1 cellular context compared by ENCODE assay signal in the genomic region with DNA sequence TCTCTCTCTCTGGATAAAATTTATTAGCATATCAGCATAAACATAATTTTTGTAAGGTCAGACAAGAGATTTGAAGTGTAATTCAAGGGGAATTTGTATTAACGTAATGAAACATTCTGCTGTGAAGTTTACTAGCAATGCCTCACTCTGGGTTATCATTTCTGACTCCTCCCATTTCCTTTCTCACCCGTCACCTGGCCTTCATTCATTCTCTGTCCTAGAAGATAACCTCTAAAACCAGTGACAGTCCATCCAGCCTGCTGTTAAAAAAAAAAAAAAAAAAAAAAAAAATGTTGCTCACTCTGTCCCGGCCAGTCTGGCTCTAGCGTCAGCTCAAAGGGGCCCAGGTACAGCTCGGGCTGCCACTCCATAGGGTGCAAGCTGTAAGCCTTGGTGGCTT.
A peak's percentile ranks its signal among the peaks of the same experiment; 100 is the strongest.
TF ChIP-seq lines count a peak whose summit lies in the region.

No MANE protein-coding gene starts in this region.

TF ChIP-seq in K562, 482 proteins besides CTCF, POLR2A, EP300 and RAD21 (continued from another document):
- TF ChIP-seq, protein P1, sequence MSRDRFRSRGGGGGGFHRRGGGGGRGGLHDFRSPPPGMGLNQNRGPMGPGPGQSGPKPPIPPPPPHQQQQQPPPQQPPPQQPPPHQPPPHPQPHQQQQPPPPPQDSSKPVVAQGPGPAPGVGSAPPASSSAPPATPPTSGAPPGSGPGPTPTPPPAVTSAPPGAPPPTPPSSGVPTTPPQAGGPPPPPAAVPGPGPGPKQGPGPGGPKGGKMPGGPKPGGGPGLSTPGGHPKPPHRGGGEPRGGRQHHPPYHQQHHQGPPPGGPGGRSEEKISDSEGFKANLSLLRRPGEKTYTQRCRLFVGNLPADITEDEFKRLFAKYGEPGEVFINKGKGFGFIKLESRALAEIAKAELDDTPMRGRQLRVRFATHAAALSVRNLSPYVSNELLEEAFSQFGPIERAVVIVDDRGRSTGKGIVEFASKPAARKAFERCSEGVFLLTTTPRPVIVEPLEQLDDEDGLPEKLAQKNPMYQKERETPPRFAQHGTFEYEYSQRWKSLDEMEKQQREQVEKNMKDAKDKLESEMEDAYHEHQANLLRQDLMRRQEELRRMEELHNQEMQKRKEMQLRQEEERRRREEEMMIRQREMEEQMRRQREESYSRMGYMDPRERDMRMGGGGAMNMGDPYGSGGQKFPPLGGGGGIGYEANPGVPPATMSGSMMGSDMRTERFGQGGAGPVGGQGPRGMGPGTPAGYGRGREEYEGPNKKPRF (IDR thresholded peaks at IDR 0.05; ENCODE audit: low read depth, low read length): no peak
- no peak for TF ChIP-seq ZNF274 (IDR thresholded peaks at IDR 0.05; ENCODE audit: borderline replicate concordance, low read depth, low read length)
- TF ChIP-seq, protein P2, sequence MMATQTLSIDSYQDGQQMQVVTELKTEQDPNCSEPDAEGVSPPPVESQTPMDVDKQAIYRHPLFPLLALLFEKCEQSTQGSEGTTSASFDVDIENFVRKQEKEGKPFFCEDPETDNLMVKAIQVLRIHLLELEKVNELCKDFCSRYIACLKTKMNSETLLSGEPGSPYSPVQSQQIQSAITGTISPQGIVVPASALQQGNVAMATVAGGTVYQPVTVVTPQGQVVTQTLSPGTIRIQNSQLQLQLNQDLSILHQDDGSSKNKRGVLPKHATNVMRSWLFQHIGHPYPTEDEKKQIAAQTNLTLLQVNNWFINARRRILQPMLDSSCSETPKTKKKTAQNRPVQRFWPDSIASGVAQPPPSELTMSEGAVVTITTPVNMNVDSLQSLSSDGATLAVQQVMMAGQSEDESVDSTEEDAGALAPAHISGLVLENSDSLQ (IDR thresholded peaks at IDR 0.05): peak; percentile 15; the same call in 1 of the 2 replicates
- no peak for TF ChIP-seq RCOR1 (IDR thresholded peaks at IDR 0.05; ENCODE audit: borderline replicate concordance in 1 of 2, low read depth in 2 of 2, low read length in 2 of 2)
- TF ChIP-seq RBFOX2 (IDR thresholded peaks at IDR 0.05; ENCODE audit: low read depth, low read length): no peak
- TF ChIP-seq, protein P3, sequence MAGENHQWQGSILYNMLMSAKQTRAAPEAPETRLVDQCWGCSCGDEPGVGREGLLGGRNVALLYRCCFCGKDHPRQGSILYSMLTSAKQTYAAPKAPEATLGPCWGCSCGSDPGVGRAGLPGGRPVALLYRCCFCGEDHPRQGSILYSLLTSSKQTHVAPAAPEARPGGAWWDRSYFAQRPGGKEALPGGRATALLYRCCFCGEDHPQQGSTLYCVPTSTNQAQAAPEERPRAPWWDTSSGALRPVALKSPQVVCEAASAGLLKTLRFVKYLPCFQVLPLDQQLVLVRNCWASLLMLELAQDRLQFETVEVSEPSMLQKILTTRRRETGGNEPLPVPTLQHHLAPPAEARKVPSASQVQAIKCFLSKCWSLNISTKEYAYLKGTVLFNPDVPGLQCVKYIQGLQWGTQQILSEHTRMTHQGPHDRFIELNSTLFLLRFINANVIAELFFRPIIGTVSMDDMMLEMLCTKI (IDR thresholded peaks at IDR 0.05; ENCODE audit: partially characterized antibody): no peak
- TF ChIP-seq GATA2 (CRISPR knock-in tag; IDR thresholded peaks at IDR 0.05): no peak
- TF ChIP-seq, protein P4, sequence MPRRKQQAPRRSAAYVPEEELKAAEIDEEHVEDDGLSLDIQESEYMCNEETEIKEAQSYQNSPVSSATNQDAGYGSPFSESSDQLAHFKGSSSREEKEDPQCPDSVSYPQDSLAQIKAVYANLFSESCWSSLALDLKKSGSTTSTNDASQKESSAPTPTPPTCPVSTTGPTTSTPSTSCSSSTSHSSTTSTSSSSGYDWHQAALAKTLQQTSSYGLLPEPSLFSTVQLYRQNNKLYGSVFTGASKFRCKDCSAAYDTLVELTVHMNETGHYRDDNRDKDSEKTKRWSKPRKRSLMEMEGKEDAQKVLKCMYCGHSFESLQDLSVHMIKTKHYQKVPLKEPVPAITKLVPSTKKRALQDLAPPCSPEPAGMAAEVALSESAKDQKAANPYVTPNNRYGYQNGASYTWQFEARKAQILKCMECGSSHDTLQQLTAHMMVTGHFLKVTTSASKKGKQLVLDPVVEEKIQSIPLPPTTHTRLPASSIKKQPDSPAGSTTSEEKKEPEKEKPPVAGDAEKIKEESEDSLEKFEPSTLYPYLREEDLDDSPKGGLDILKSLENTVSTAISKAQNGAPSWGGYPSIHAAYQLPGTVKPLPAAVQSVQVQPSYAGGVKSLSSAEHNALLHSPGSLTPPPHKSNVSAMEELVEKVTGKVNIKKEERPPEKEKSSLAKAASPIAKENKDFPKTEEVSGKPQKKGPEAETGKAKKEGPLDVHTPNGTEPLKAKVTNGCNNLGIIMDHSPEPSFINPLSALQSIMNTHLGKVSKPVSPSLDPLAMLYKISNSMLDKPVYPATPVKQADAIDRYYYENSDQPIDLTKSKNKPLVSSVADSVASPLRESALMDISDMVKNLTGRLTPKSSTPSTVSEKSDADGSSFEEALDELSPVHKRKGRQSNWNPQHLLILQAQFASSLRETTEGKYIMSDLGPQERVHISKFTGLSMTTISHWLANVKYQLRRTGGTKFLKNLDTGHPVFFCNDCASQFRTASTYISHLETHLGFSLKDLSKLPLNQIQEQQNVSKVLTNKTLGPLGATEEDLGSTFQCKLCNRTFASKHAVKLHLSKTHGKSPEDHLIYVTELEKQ (CRISPR knock-in tag; IDR thresholded peaks at IDR 0.05): no peak
- TF ChIP-seq SMAD1 (IDR thresholded peaks at IDR 0.05; ENCODE audit: low read depth, low read length, partially characterized antibody): no peak
- TF ChIP-seq KLF6 (CRISPR knock-in tag; IDR thresholded peaks at IDR 0.05; ENCODE audit: borderline replicate concordance): no peak
- TF ChIP-seq ZNF445 (CRISPR knock-in tag; IDR thresholded peaks at IDR 0.05; ENCODE audit: low read depth): no peak
- peak; percentile 34; the same call in 1 of the 2 replicates for TF ChIP-seq NFRKB (IDR thresholded peaks at IDR 0.05; ENCODE audit: low read depth)
- no peak for TF ChIP-seq DMBX1 (CRISPR knock-in tag; IDR thresholded peaks at IDR 0.05; ENCODE audit: borderline replicate concordance)
- TF ChIP-seq, protein P5, sequence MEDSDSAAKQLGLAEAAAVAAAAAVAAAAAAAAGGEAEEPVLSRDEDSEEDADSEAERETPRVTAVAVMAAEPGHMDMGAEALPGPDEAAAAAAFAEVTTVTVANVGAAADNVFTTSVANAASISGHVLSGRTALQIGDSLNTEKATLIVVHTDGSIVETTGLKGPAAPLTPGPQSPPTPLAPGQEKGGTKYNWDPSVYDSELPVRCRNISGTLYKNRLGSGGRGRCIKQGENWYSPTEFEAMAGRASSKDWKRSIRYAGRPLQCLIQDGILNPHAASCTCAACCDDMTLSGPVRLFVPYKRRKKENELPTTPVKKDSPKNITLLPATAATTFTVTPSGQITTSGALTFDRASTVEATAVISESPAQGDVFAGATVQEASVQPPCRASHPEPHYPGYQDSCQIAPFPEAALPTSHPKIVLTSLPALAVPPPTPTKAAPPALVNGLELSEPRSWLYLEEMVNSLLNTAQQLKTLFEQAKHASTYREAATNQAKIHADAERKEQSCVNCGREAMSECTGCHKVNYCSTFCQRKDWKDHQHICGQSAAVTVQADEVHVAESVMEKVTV (CRISPR knock-in tag; IDR thresholded peaks at IDR 0.05): no peak
- TF ChIP-seq GTF2A2 (tag; IDR thresholded peaks at IDR 0.05): no peak
- TF ChIP-seq GTF2E2 (tag; IDR thresholded peaks at IDR 0.05): no peak
- TF ChIP-seq ARHGAP35 (IDR thresholded peaks at IDR 0.05; ENCODE audit: partially characterized antibody): no peak
- TF ChIP-seq, protein P6, sequence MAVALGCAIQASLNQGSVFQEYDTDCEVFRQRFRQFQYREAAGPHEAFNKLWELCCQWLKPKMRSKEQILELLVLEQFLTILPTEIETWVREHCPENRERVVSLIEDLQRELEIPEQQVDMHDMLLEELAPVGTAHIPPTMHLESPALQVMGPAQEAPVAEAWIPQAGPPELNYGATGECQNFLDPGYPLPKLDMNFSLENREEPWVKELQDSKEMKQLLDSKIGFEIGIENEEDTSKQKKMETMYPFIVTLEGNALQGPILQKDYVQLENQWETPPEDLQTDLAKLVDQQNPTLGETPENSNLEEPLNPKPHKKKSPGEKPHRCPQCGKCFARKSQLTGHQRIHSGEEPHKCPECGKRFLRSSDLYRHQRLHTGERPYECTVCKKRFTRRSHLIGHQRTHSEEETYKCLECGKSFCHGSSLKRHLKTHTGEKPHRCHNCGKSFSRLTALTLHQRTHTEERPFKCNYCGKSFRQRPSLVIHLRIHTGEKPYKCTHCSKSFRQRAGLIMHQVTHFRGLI (CRISPR knock-in tag; IDR thresholded peaks at IDR 0.05): no peak
- no peak for TF ChIP-seq ZBED1 (IDR thresholded peaks at IDR 0.05)
- no peak for TF ChIP-seq JUND (IDR thresholded peaks at IDR 0.05; ENCODE audit: borderline replicate concordance, low read depth, low read length)
- no peak for TF ChIP-seq JUND (tag; IDR thresholded peaks at IDR 0.05; ENCODE audit: borderline replicate concordance, low read depth, low read length)
- TF ChIP-seq CBX5 (IDR thresholded peaks at IDR 0.05; ENCODE audit: borderline replicate concordance, low read depth): no peak
- peak; percentile 54 for TF ChIP-seq ZNF316 (IDR thresholded peaks at IDR 0.05)
- no peak for TF ChIP-seq HDAC8 (tag; IDR thresholded peaks at IDR 0.05)
- no peak for TF ChIP-seq TFAM (CRISPR knock-in tag; conservative IDR thresholded peaks at IDR 0.05)
- TF ChIP-seq NR2F6 (CRISPR knock-in tag; IDR thresholded peaks at IDR 0.05): no peak
- no peak for TF ChIP-seq ZNF263 (CRISPR knock-in tag; IDR thresholded peaks at IDR 0.05; ENCODE audit: borderline replicate concordance)
- TF ChIP-seq, protein P7, sequence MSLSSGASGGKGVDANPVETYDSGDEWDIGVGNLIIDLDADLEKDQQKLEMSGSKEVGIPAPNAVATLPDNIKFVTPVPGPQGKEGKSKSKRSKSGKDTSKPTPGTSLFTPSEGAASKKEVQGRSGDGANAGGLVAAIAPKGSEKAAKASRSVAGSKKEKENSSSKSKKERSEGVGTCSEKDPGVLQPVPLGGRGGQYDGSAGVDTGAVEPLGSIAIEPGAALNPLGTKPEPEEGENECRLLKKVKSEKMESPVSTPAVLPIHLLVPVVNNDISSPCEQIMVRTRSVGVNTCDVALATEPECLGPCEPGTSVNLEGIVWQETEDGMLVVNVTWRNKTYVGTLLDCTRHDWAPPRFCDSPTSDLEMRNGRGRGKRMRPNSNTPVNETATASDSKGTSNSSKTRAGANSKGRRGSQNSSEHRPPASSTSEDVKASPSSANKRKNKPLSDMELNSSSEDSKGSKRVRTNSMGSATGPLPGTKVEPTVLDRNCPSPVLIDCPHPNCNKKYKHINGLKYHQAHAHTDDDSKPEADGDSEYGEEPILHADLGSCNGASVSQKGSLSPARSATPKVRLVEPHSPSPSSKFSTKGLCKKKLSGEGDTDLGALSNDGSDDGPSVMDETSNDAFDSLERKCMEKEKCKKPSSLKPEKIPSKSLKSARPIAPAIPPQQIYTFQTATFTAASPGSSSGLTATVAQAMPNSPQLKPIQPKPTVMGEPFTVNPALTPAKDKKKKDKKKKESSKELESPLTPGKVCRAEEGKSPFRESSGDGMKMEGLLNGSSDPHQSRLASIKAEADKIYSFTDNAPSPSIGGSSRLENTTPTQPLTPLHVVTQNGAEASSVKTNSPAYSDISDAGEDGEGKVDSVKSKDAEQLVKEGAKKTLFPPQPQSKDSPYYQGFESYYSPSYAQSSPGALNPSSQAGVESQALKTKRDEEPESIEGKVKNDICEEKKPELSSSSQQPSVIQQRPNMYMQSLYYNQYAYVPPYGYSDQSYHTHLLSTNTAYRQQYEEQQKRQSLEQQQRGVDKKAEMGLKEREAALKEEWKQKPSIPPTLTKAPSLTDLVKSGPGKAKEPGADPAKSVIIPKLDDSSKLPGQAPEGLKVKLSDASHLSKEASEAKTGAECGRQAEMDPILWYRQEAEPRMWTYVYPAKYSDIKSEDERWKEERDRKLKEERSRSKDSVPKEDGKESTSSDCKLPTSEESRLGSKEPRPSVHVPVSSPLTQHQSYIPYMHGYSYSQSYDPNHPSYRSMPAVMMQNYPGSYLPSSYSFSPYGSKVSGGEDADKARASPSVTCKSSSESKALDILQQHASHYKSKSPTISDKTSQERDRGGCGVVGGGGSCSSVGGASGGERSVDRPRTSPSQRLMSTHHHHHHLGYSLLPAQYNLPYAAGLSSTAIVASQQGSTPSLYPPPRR (CRISPR knock-in tag; IDR thresholded peaks at IDR 0.05; ENCODE audit: borderline replicate concordance): no peak
- TF ChIP-seq, protein P8, sequence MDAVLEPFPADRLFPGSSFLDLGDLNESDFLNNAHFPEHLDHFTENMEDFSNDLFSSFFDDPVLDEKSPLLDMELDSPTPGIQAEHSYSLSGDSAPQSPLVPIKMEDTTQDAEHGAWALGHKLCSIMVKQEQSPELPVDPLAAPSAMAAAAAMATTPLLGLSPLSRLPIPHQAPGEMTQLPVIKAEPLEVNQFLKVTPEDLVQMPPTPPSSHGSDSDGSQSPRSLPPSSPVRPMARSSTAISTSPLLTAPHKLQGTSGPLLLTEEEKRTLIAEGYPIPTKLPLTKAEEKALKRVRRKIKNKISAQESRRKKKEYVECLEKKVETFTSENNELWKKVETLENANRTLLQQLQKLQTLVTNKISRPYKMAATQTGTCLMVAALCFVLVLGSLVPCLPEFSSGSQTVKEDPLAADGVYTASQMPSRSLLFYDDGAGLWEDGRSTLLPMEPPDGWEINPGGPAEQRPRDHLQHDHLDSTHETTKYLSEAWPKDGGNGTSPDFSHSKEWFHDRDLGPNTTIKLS (IDR thresholded peaks at IDR 0.05; ENCODE audit: borderline replicate concordance, low read depth): no peak
